Comparison of ENCODE assay signal across 8 cellular contexts in the genomic region with DNA sequence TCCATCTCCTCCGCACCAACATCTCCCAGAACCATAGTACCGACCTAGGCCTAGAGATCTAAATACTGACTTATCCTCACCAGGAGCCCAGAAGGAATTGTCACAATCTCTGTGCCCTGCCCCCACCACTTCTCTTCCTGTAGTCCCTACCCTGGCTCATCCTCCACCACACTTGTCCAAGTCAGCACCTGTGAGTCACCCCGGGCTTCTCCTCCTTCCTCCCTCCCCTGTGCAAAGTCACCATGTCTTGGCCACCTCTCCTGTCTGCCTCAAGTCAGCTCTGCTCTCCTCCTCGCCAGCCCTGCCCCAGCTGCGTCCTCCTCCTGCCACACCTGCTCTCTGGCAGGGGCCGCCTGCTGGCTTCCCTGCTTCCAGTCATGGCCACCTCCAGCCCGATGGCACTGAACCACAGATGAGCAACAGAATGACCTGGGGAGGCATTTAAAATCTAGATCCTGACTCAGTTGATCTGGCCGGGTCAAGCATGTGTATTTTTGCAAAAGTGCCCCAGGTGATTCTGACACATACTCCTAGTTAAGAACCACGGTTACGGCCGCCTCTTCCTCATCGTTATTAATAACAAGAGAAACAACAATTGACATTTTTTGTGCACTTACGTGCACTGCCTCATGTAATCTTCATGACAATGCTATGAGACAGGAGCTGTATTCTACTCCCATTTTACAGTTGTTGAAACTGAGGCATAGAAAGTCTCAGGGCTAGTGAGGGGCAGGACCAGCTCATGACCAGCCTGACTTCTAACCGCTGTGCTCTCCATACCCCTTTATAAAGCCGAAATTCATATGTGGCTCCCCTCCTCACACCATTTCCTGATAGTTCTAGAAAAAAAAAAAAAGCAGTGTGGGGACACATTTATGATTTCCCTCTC. TPM values are rescaled to one million over a fixed set of nuclear protein-coding genes. Genes with fewer than 3 reads are reported as not detected.
DNase-seq lines count a peak whose midpoint lies in the region; ATAC-seq and TF ChIP-seq lines count a peak whose summit lies in the region.

No MANE protein-coding gene starts in this region.

- DNase-seq in AG20443 (ENCODE audit: low spot score), result peak; percentile 72
- peak; percentile 35 for DNase-seq in HT-29 (ENCODE audit: low spot score)
- DNase-seq in amniotic epithelial cell (ENCODE audit: low read depth), result peak; percentile 35
- peak; percentile 56 for DNase-seq in lower lobe of right lung
- DNase-seq in NCI-H146 (lab: John Stamatoyannopoulos, UW), result no peak
- no peak for DNase-seq in GM19238 (ENCODE audit: insufficient read length, low spot score)
- no peak for DNase-seq in UCSD-AML1 (lab: John Stamatoyannopoulos, UW; ENCODE audit: unreplicated experiment)

- H3K27me3 ChIP-seq in lower lobe of right lung (ENCODE audit: low read depth), result no peaks in the 10 kb centered on the region

- peak; percentile 40 to 69 for ATAC-seq in lower lobe of right lung
- no peak for ATAC-seq in GM21576 (IDR thresholded peaks at IDR 0.05; ENCODE audit: unreplicated experiment)

- no peak overlapping the region for H3K4me3 ChIP-seq in lower lobe of right lung

- no peak overlapping the region for H3K27ac ChIP-seq in lower lobe of right lung

- H3K36me3 ChIP-seq in lower lobe of right lung, result peaks cover 19% of the 10 kb centered on the region

- H3K4me1 ChIP-seq in lower lobe of right lung, result no peaks in the 10 kb centered on the region

- intact Hi-C loops in lower lobe of right lung (cut with DNase I), result no loop called here

- TF ChIP-seq CTCF in lower lobe of right lung (IDR thresholded peaks at IDR 0.05), result no peak

- no peaks in the 10 kb centered on the region for H3K9me3 ChIP-seq in lower lobe of right lung

RNA-seq across cellular contexts. Expression of gene ASPRV1, which starts 36.1 kb away (rescaled TPM):
- 1.1 and 2.1 TPM in 2 replicates for total RNA-seq in HT-29 (2014; rRNA removed; shearing (Covaris generic))
- 1.9 TPM for total RNA-seq in lower lobe of right lung

Comparison
In these comparisons a context has a peak if more than half of its experiments do, and no peak if none do; other contexts are left out.
1. DNase-seq: peak in AG20443 (single experiment), HT-29 (single experiment), amniotic epithelial cell (single experiment) and lower lobe of right lung (single experiment); none in NCI-H146 (single experiment), GM19238 (single experiment) and UCSD-AML1 (single experiment).